Comparison of ENCODE assay signal across 24 cellular contexts in genomic region chr7:148706368-148706767, GRCh38.
"Had no signal": no experiment of that assay in that cellular context is flagged by ENCODE, and none has a peak within 500 bp of the region (broad histone marks: within the 10 kb centered on the region; RNA-seq: fewer than 3 reads in every experiment).

No MANE protein-coding gene starts in this region.

- H3K27ac Mint-ChIP-seq: activated naive CD8-positive, alpha-beta T cell treated with anti-CD3 and anti-CD28 coated beads, Interleukin-2, amount 50 U/mL, for 24 hours; activated T-cell treated with anti-CD3 and anti-CD28 coated beads, Interleukin-2, amount 50 U/mL, for 72 hours; dendritic cell treated with granulocyte-macrophage colony-stimulating factor and Interleukin-4, amounts not matched to agents 40 ng/mL and 50 ng/mL, for 4 days; T-cell had no signal

- DNase-seq: activated CD4-positive, alpha-beta T cell treated with anti-CD3 and anti-CD28 coated beads for 4 hours; activated CD8-positive, alpha-beta memory T cell treated with anti-CD3 and anti-CD28 coated beads, Interleukin-2, amount 50 U/mL, for 48 hours; activated gamma-delta T cell treated with Interleukin-2 at 50 U/mL for 16 hours; activated naive CD8-positive, alpha-beta T cell treated with anti-CD3 and anti-CD28 coated beads, Interleukin-2, amount 50 U/mL, for 24 hours; activated T-cell treated with anti-CD3 and anti-CD28 coated beads, Interleukin-2, amount 50 U/mL, for 72 hours; effector memory CD4-positive, alpha-beta T cell; foreskin melanocyte; heart right ventricle; left lung; mammary epithelial cell; natural killer cell; retina; stimulated activated CD4-positive, alpha-beta T cell treated with anti-CD3 and anti-CD28 coated beads, Interleukin-2, amount 100 ng/mL, for 48 hours; stimulated activated naive CD4-positive, alpha-beta T cell; substantia nigra; T-cell; T1000; transverse colon; WERI-Rb-1 had no signal

- H3K36me3 Mint-ChIP-seq: natural killer cell, T-cell had no signal

- ATAC-seq: activated naive CD8-positive, alpha-beta T cell treated with anti-CD3 and anti-CD28 coated beads, Interleukin-2, amount 50 U/mL, for 24 hours; heart right ventricle; left lung; natural killer cell; T-cell had no signal

- H3K4me3 Mint-ChIP-seq: activated naive CD8-positive, alpha-beta T cell treated with anti-CD3 and anti-CD28 coated beads, Interleukin-2, amount 50 U/mL, for 24 hours; activated T-cell treated with anti-CD3 and anti-CD28 coated beads, Interleukin-2, amount 50 U/mL, for 72 hours; dendritic cell treated with granulocyte-macrophage colony-stimulating factor and Interleukin-4, amounts not matched to agents 40 ng/mL and 50 ng/mL, for 4 days; natural killer cell; T-cell had no signal

- H3K27me3 ChIP-seq: ascending aorta, heart right ventricle, left lung, transverse colon had no signal

- H3K27ac ChIP-seq: ascending aorta, epithelial cell of prostate, heart right ventricle, left lung, transverse colon, WERI-Rb-1 had no signal

- H3K9me3 Mint-ChIP-seq: activated naive CD8-positive, alpha-beta T cell treated with anti-CD3 and anti-CD28 coated beads, Interleukin-2, amount 50 U/mL, for 24 hours; activated T-cell treated with anti-CD3 and anti-CD28 coated beads, Interleukin-2, amount 50 U/mL, for 72 hours; dendritic cell treated with granulocyte-macrophage colony-stimulating factor and Interleukin-4, amounts not matched to agents 40 ng/mL and 50 ng/mL, for 4 days; natural killer cell; T-cell had no signal

- FAIRE-seq: bronchial epithelial cell, islet of Langerhans had no signal

- H3K9me3 ChIP-seq: ascending aorta, heart right ventricle, left lung, transverse colon had no signal

- H3K36me3 ChIP-seq: ascending aorta, heart right ventricle, left lung, transverse colon, WERI-Rb-1 had no signal

- H3K27me3 Mint-ChIP-seq: activated naive CD8-positive, alpha-beta T cell treated with anti-CD3 and anti-CD28 coated beads, Interleukin-2, amount 50 U/mL, for 24 hours; dendritic cell treated with granulocyte-macrophage colony-stimulating factor and Interleukin-4, amounts not matched to agents 40 ng/mL and 50 ng/mL, for 4 days; T-cell had no signal

- H3K4me3 ChIP-seq: ascending aorta, heart right ventricle, left lung, transverse colon had no signal
